In genomic region chr1:202605515-202605914, GRCh38 we compare ENCODE assay signal across 27 cellular contexts.
"Had no signal": no experiment of that assay in that cellular context is flagged by ENCODE, and none has a peak within 500 bp of the region (broad histone marks: within the 10 kb centered on the region; RNA-seq: fewer than 3 reads in every experiment).

No MANE protein-coding gene starts in this region.

- DNase-seq: natural killer cell; occipital lobe; psoas muscle; right cardiac atrium; stimulated activated CD4-positive, alpha-beta T cell treated with anti-CD3 and anti-CD28 coated beads, Interleukin-15, amount 100 ng/mL, for 24 hours; stimulated activated CD4-positive, alpha-beta T cell treated with anti-CD3 and anti-CD28 coated beads, Interleukin-2, amount 100 ng/mL, for 24 hours; stimulated activated CD4-positive, alpha-beta T cell treated with anti-CD3 and anti-CD28 coated beads, Interleukin-2, amount 100 ng/mL, for 48 hours; stimulated activated CD4-positive, alpha-beta T cell treated with anti-CD3 and anti-CD28 coated beads, Interleukin-4, amount 100 ng/mL, for 24 hours; stimulated activated naive B cell treated with anti-CD40 and anti-IgM and Interleukin-4, amounts not matched to agents 10 μg/mL and 1 μg/mL and 100 μg/mL, for 72 hours; stimulated activated naive CD4-positive, alpha-beta T cell treated with Interleukin-2 at 50 U/mL for 16 hours; stomach; thyroid gland; trophoblast cell; upper lobe of left lung had no signal

- H3K9me3 Mint-ChIP-seq: natural killer cell; nephron; neural progenitor cell; stimulated activated effector memory CD8-positive, alpha-beta T cell treated with anti-CD3 and anti-CD28 coated beads, Interleukin-12 subunit alpha, Interleukin-12 subunit beta, amount 100 ng/mL, for 72 hours; stimulated activated naive B cell treated with anti-CD40 and anti-IgM and Interleukin-4, amounts not matched to agents 10 μg/mL and 1 μg/mL and 100 μg/mL, for 72 hours; stimulated activated naive CD8-positive, alpha-beta T cell treated with anti-CD3 and anti-CD28 coated beads, Interleukin-15, Interleukin-2, amounts not matched to agents 100 ng/mL and 50 ng/mL, for 24 hours had no signal

- H3K4me3 Mint-ChIP-seq: natural killer cell; nephron; neural progenitor cell; stimulated activated effector memory CD8-positive, alpha-beta T cell treated with anti-CD3 and anti-CD28 coated beads, Interleukin-12 subunit alpha, Interleukin-12 subunit beta, amount 100 ng/mL, for 72 hours; stimulated activated naive B cell treated with anti-CD40 and anti-IgM and Interleukin-4, amounts not matched to agents 10 μg/mL and 1 μg/mL and 100 μg/mL, for 72 hours; stimulated activated naive CD8-positive, alpha-beta T cell treated with anti-CD3 and anti-CD28 coated beads, Interleukin-15, Interleukin-2, amounts not matched to agents 100 ng/mL and 50 ng/mL, for 24 hours had no signal

- H3K27ac Mint-ChIP-seq: natural killer cell; nephron; neural progenitor cell; progenitor cell of endocrine pancreas; stimulated activated effector memory CD8-positive, alpha-beta T cell treated with anti-CD3 and anti-CD28 coated beads, Interleukin-12 subunit alpha, Interleukin-12 subunit beta, amount 100 ng/mL, for 72 hours; stimulated activated naive B cell treated with anti-CD40 and anti-IgM and Interleukin-4, amounts not matched to agents 10 μg/mL and 1 μg/mL and 100 μg/mL, for 72 hours; stimulated activated naive CD8-positive, alpha-beta T cell treated with anti-CD3 and anti-CD28 coated beads, Interleukin-15, Interleukin-2, amounts not matched to agents 100 ng/mL and 50 ng/mL, for 24 hours had no signal

- H3K27me3 ChIP-seq: neural progenitor cell, ovary, right lobe of liver, stomach, thyroid gland, tibial nerve, upper lobe of left lung, vagina had no signal

- H3K4me1 Mint-ChIP-seq: natural killer cell; nephron; neural progenitor cell; stimulated activated effector memory CD8-positive, alpha-beta T cell treated with anti-CD3 and anti-CD28 coated beads, Interleukin-12 subunit alpha, Interleukin-12 subunit beta, amount 100 ng/mL, for 72 hours; stimulated activated naive B cell treated with anti-CD40 and anti-IgM and Interleukin-4, amounts not matched to agents 10 μg/mL and 1 μg/mL and 100 μg/mL, for 72 hours had no signal

- H3K27ac ChIP-seq: neural progenitor cell, ovary, parathyroid adenoma, psoas muscle, right lobe of liver, skin epidermis, stomach, thoracic aorta, thyroid gland, tibial nerve, upper lobe of left lung, vagina had no signal

- H3K4me1 ChIP-seq: neural progenitor cell, parathyroid adenoma, psoas muscle, right lobe of liver, stomach, thyroid gland, tibial nerve, upper lobe of left lung, vagina had no signal

- H3K36me3 Mint-ChIP-seq: natural killer cell; neural progenitor cell; stimulated activated effector memory CD8-positive, alpha-beta T cell treated with anti-CD3 and anti-CD28 coated beads, Interleukin-12 subunit alpha, Interleukin-12 subunit beta, amount 100 ng/mL, for 72 hours had no signal

- ATAC-seq: natural killer cell; psoas muscle; right cardiac atrium; right lobe of liver; stimulated activated effector memory CD8-positive, alpha-beta T cell treated with anti-CD3 and anti-CD28 coated beads, Interleukin-12 subunit alpha, Interleukin-12 subunit beta, amount 100 ng/mL, for 72 hours; stimulated activated naive B cell treated with anti-CD40 and anti-IgM and Interleukin-4, amounts not matched to agents 10 μg/mL and 1 μg/mL and 100 μg/mL, for 72 hours had no signal

- H3K9me3 ChIP-seq: ovary, psoas muscle, right lobe of liver, stomach, thoracic aorta, thyroid gland, tibial nerve, upper lobe of left lung, vagina had no signal

- H3K27me3 Mint-ChIP-seq: progenitor cell of endocrine pancreas; stimulated activated naive B cell treated with anti-CD40 and anti-IgM and Interleukin-4, amounts not matched to agents 10 μg/mL and 1 μg/mL and 100 μg/mL, for 72 hours; stimulated activated naive CD8-positive, alpha-beta T cell treated with anti-CD3 and anti-CD28 coated beads, Interleukin-15, Interleukin-2, amounts not matched to agents 100 ng/mL and 50 ng/mL, for 24 hours had no signal

- H3K4me3 ChIP-seq: neural progenitor cell, ovary, psoas muscle, right lobe of liver, skin epidermis, smooth muscle cell, stomach, thoracic aorta, thyroid gland, tibial nerve, upper lobe of left lung, vagina had no signal

- H3K36me3 ChIP-seq: neural progenitor cell, ovary, right lobe of liver, thyroid gland, vagina had no signal
